7 cellular contexts compared by ENCODE assay signal in the genomic region with DNA sequence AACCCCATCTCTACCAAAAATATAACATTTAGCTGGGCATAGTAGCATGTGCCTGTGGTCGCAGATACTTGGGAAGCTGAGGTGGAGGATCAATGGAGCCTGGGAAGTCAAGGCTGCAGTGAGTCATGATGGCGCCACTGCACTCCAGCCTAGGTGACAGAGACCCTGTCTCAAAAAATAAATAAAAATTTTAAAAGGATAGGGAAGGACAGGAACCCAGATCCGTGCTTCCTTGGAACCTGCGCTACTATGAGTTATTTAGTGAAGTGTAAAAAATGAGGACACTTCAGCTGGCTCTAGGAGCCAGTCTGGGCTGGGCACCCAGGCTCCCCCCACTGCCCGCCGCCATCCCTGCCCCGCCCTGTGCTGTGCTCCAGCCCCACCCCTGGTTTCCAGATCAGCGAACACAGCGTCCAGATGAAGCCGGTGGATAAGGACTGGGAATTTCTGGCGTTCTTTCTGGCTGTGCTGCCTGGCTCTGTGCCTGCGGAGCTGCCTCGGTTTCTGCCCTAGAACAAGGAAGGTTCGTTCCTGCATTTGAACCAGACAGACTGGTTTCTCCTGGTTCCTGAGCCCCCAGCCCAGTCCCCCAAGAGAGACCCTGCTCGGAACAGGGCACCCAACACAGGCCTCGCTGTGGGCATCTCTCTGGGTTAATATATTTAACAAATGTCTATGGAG. TPM values are rescaled to one million over a fixed set of nuclear protein-coding genes. Genes with fewer than 3 reads are reported as not detected.
A peak's percentile ranks its signal among the peaks of the same experiment; 100 is the strongest.
DNase-seq lines count a peak whose midpoint lies in the region; ATAC-seq lines count a peak whose summit lies in the region.

No MANE protein-coding gene starts in this region.

- no peak overlapping the region for H3K4me3 Mint-ChIP-seq in activated CD8-positive, alpha-beta memory T cell treated with anti-CD3 and anti-CD28 coated beads, Interleukin-2, amount 10 ng/mL, durations not matched to agents 7 days and 5 days

- peaks cover 3% of the 10 kb centered on the region for H3K4me1 ChIP-seq in right cardiac atrium (ENCODE audit: control insufficient read depth, insufficient read depth, low read length)

- H3K9me3 ChIP-seq in KOPT-K1 (ENCODE audit: insufficient read depth, low read length, poor library complexity, severe bottlenecking) (no peaks in the 10 kb centered on the region), right cardiac atrium (ENCODE audit: control insufficient read depth, low read length) (no peaks in the 10 kb centered on the region)

- no peaks in the 10 kb centered on the region for H3K36me3 Mint-ChIP-seq in activated naive CD4-positive, alpha-beta T cell treated with anti-CD3 and anti-CD28 coated beads, Interleukin-2, amount 50 U/mL, for 72 hours
- no peaks in the 10 kb centered on the region for H3K36me3 Mint-ChIP-seq in activated CD8-positive, alpha-beta memory T cell treated with anti-CD3 and anti-CD28 coated beads, Interleukin-2, amount 10 ng/mL, durations not matched to agents 7 days and 5 days

- intact Hi-C loops in right cardiac atrium (cut with DNase I) = no loop called here

- no peak overlapping the region for H3K4me3 ChIP-seq in right cardiac atrium (ENCODE audit: low read length)
- no peak overlapping the region for H3K4me3 ChIP-seq in skin epidermis

- no peaks in the 10 kb centered on the region for H3K36me3 ChIP-seq in KOPT-K1 (ENCODE audit: insufficient read depth, low read length)

- H3K27ac ChIP-seq in KOPT-K1 (ENCODE audit: low read depth, low read length, poor library complexity, severe bottlenecking) (peak overlapping the region; percentile 81), right cardiac atrium (ENCODE audit: low read length) (peak overlapping the region; percentile 94), skin epidermis (peak overlapping the region in 19 of 21 experiments; percentile 3 to 83 (median 58))

- CTCF ChIA-PET in activated CD8-positive, alpha-beta memory T cell treated with anti-CD3 and anti-CD28 coated beads, Interleukin-2, amount 10 ng/mL, durations not matched to agents 7 days and 5 days (lab: Charles Lee) = no interaction called here

- peaks cover 20% of the 10 kb centered on the region for H3K4me1 Mint-ChIP-seq in activated CD8-positive, alpha-beta memory T cell treated with anti-CD3 and anti-CD28 coated beads, Interleukin-2, amount 10 ng/mL, durations not matched to agents 7 days and 5 days

- no peaks in the 10 kb centered on the region for H3K27me3 Mint-ChIP-seq in activated CD8-positive, alpha-beta memory T cell treated with anti-CD3 and anti-CD28 coated beads, Interleukin-2, amount 10 ng/mL, durations not matched to agents 7 days and 5 days

- 34% methylated on average over 16 of the region's 16 CpGs for WGBS in right cardiac atrium

- no peaks in the 10 kb centered on the region for H3K9me3 Mint-ChIP-seq in activated naive CD4-positive, alpha-beta T cell treated with anti-CD3 and anti-CD28 coated beads, Interleukin-2, amount 50 U/mL, for 72 hours
- no peaks in the 10 kb centered on the region for H3K9me3 Mint-ChIP-seq in activated CD8-positive, alpha-beta memory T cell treated with anti-CD3 and anti-CD28 coated beads, Interleukin-2, amount 10 ng/mL, durations not matched to agents 7 days and 5 days (ENCODE audit: low read depth)

- DNase-seq in activated naive CD4-positive, alpha-beta T cell treated with anti-CD3 and anti-CD28 coated beads, Interleukin-2, amount 50 U/mL, for 72 hours (ENCODE audit: low spot score in 2 of 2) = no peak
- DNase-seq in right cardiac atrium (peak; percentile 85 to 93 (median 92)), NCI-H1105 (lab: John Stamatoyannopoulos, UW) (no peak), HuH-7.5 (ENCODE audit: low spot score) (no peak)
- DNase-seq in activated CD8-positive, alpha-beta memory T cell treated with anti-CD3 and anti-CD28 coated beads, Interleukin-2, amount 10 ng/mL, durations not matched to agents 7 days and 5 days = no peak

- H3K27me3 ChIP-seq in right cardiac atrium (ENCODE audit: control insufficient read depth, insufficient read depth) = no peaks in the 10 kb centered on the region

- H3K27ac Mint-ChIP-seq in activated naive CD4-positive, alpha-beta T cell treated with anti-CD3 and anti-CD28 coated beads, Interleukin-2, amount 50 U/mL, for 72 hours = peak overlapping the region; percentile 50 to 60
- no peak overlapping the region for H3K27ac Mint-ChIP-seq in activated CD8-positive, alpha-beta memory T cell treated with anti-CD3 and anti-CD28 coated beads, Interleukin-2, amount 10 ng/mL, durations not matched to agents 7 days and 5 days

- no peak for ATAC-seq in activated naive CD4-positive, alpha-beta T cell treated with anti-CD3 and anti-CD28 coated beads, Interleukin-2, amount 50 U/mL, for 72 hours
- peak; percentile 92 to 93 for ATAC-seq in right cardiac atrium
- no peak for ATAC-seq in activated CD8-positive, alpha-beta memory T cell treated with anti-CD3 and anti-CD28 coated beads, Interleukin-2, amount 10 ng/mL, durations not matched to agents 7 days and 5 days

RNA-seq across cellular contexts. Expression of gene PLLP, which starts 18.5 kb away (rescaled TPM):
- total RNA-seq in activated naive CD4-positive, alpha-beta T cell treated with anti-CD3 and anti-CD28 coated beads, Interleukin-2, amount 50 U/mL, for 72 hours = under 1 TPM; 0.35 to 0.43 TPM
- total RNA-seq in right cardiac atrium = 10 to 100 TPM in 3 of 4 donors, 1 to 10 TPM in 1; 6.3 to 13.8 (median 11.0) TPM
- polyA plus RNA-seq in right cardiac atrium = 11.8 TPM
- total RNA-seq in activated CD8-positive, alpha-beta memory T cell treated with anti-CD3 and anti-CD28 coated beads, Interleukin-2, amount 10 ng/mL, durations not matched to agents 7 days and 5 days = not detected

RNA-seq across cellular contexts. Expression of gene ARL2BP, which starts 20.9 kb away (rescaled TPM):
- 10 to 100 TPM; 14.7 to 20.7 TPM for total RNA-seq in activated naive CD4-positive, alpha-beta T cell treated with anti-CD3 and anti-CD28 coated beads, Interleukin-2, amount 50 U/mL, for 72 hours
- 10 to 100 TPM; 44.8 to 58.4 (median 52.0) TPM for total RNA-seq in right cardiac atrium
- polyA plus RNA-seq in right cardiac atrium = 51.6 TPM
- total RNA-seq in activated CD8-positive, alpha-beta memory T cell treated with anti-CD3 and anti-CD28 coated beads, Interleukin-2, amount 10 ng/mL, durations not matched to agents 7 days and 5 days = 10 to 100 TPM; 24.9 to 30.2 TPM

Comparison
In these comparisons a context has a peak if more than half of its experiments do, and no peak if none do; other contexts are left out.
1. ATAC-seq: peak in right cardiac atrium (2 of 2); none in activated naive CD4-positive, alpha-beta T cell treated with anti-CD3 and anti-CD28 coated beads, Interleukin-2, amount 50 U/mL, for 72 hours (0 of 2) and activated CD8-positive, alpha-beta memory T cell treated with anti-CD3 and anti-CD28 coated beads, Interleukin-2, amount 10 ng/mL, durations not matched to agents 7 days and 5 days (single experiment).
2. DNase-seq: peak in right cardiac atrium (3 of 3); none in activated naive CD4-positive, alpha-beta T cell treated with anti-CD3 and anti-CD28 coated beads, Interleukin-2, amount 50 U/mL, for 72 hours (0 of 2), NCI-H1105 (single experiment), activated CD8-positive, alpha-beta memory T cell treated with anti-CD3 and anti-CD28 coated beads, Interleukin-2, amount 10 ng/mL, durations not matched to agents 7 days and 5 days (single experiment) and HuH-7.5 (single experiment).
3. RNA of gene PLLP, which starts 18.5 kb away (total RNA-seq): 6.3 to 13.8 TPM in right cardiac atrium; 0.35 to 0.43 TPM in activated naive CD4-positive, alpha-beta T cell treated with anti-CD3 and anti-CD28 coated beads, Interleukin-2, amount 50 U/mL, for 72 hours and not detected in activated CD8-positive, alpha-beta memory T cell treated with anti-CD3 and anti-CD28 coated beads, Interleukin-2, amount 10 ng/mL, durations not matched to agents 7 days and 5 days; every median in the first group is over 4 times any median in the second.
4. Peak in every context shown above with its lines, with median percentiles within 50 percentile points of each other: H3K27ac ChIP-seq.